ENCODE assay signal across 16 cellular contexts in the genomic region with DNA sequence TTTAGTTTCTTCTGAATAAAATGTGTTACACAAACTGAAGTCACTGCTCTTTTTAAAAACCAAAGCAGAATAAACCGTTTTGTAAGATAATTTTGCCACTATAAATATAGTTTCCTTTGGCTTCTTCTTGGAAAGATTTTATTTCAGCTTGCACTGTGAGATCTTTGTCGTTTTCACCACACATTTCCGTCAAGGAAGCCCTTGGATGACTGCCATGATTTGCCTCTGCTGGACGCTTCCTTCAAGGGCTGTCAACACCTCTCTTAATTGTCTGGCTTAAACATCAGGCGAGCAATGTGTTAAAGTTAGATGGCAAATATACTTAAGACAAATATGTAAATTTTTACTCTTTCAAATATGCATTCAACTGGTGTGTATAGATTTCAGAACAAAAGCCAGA.
DNase-seq lines count a peak whose midpoint lies in the region; TF ChIP-seq lines count a peak whose summit lies in the region.
"Had no signal": no experiment of that assay in that cellular context is flagged by ENCODE, and none has a peak within 500 bp of the region (broad histone marks: within the 10 kb centered on the region; RNA-seq: fewer than 3 reads in every experiment).

No MANE protein-coding gene starts in this region.

- in situ Hi-C loops in G401 (cut with HindIII; ENCODE audit: low sequenced_read_pairs): no loop called here

- peak; percentile 74 for DNase-seq in G401 (ENCODE audit: low spot score)
- DNase-seq in NCI-H2171 (lab: John Stamatoyannopoulos, UW): peak; percentile 11
- peak; percentile 68 for DNase-seq in cerebellar cortex (ENCODE audit: low spot score)
- peak; percentile 52 for DNase-seq in myocyte (ENCODE audit: low read depth)
- DNase-seq in NCI-H226: no peak
- DNase-seq in RWPE1 (ENCODE audit: low spot score): no peak
- DNase-seq in NCI-H510A treated with DMSO at 0.1 percent for 48 hours (lab: John Stamatoyannopoulos, UW): no peak
- no peak for DNase-seq in NCI-H2196 treated with DMSO at 0.1 percent for 48 hours (lab: John Stamatoyannopoulos, UW; ENCODE audit: unreplicated experiment)
- DNase-seq: activated naive CD8-positive, alpha-beta T cell treated with anti-CD3 and anti-CD28 coated beads, Interleukin-2, amount 10 ng/mL, durations not matched to agents 7 days and 5 days; activated T-cell treated with anti-CD3 and anti-CD28 coated beads, Interleukin-2, amount 50 U/mL, for 1 hour; cerebellar nuclear complex; glutamatergic neuron; HFFc6; NK-92 treated with Interleukin-12 subunit alpha and Interleukin-12 subunit beta, amount 100 ng/mL, for 24 hours had no signal

- POLR2A ChIA-PET in RWPE1 (lab: Yijun Ruan, JAX; ENCODE audit: low non-redundant PET): no interaction called here

- H3K27ac ChIP-seq in RWPE1: no peak overlapping the region
- H3K27ac ChIP-seq: BLaER1 treated with 17β-estradiol and CSF1 and Interleukin-3, amounts not matched to agents 10 nM and 100 nM; prostate gland had no signal

- no peak for TF ChIP-seq CTCF in RWPE1 (conservative IDR thresholded peaks at IDR 0.05; ENCODE audit: low read depth)

- CTCF ChIA-PET in RWPE1 (lab: Yijun Ruan, JAX): no interaction called here

Comparison
In these comparisons a context has a peak if more than half of its experiments do, and no peak if none do; other contexts are left out.
1. DNase-seq: peak in G401 (single experiment), NCI-H2171 (single experiment), cerebellar cortex (single experiment) and myocyte (single experiment); none in NCI-H226 (single experiment), RWPE1 (single experiment), NCI-H510A treated with DMSO at 0.1 percent for 48 hours (single experiment) and NCI-H2196 treated with DMSO at 0.1 percent for 48 hours (single experiment).